ENCODE assay signal across 15 cellular contexts in genomic region chr6:142306736-142307135, GRCh38. TPM values are rescaled to one million over a fixed set of nuclear protein-coding genes. Genes with fewer than 3 reads are reported as not detected.
"Had no signal": no experiment of that assay in that cellular context is flagged by ENCODE, and none has a peak within 500 bp of the region (broad histone marks: within the 10 kb centered on the region; RNA-seq: fewer than 3 reads in every experiment).

No MANE protein-coding gene starts in this region.

- H3K27ac ChIP-seq: cardiac muscle cell, left ventricle myocardium inferior, prostate gland, transverse colon had no signal

- DNase-seq: activated CD4-positive, alpha-beta T cell treated with anti-CD3 and anti-CD28 coated beads, Interleukin-2, amount 50 U/mL, for 48 hours; activated naive CD4-positive, alpha-beta T cell treated with anti-CD3 and anti-CD28 coated beads, Interleukin-2, amount 10 ng/mL, durations not matched to agents 7 days and 5 days; activated T-cell treated with anti-CD3 and anti-CD28 coated beads, Interleukin-2, amount 50 U/mL, for 1 hour; hypothalamus; left ventricle myocardium inferior; occipital lobe; right cardiac atrium; small intestine; stimulated activated CD4-positive, alpha-beta T cell treated with anti-CD3 and anti-CD28 coated beads, Interleukin-4, amount 100 ng/mL, for 4 hours; stimulated activated naive CD8-positive, alpha-beta T cell treated with anti-CD3 and anti-CD28 coated beads, Interleukin-15, Interleukin-2, amounts not matched to agents 100 U/mL and 50 U/mL, for 24 hours; transverse colon had no signal

- H3K4me3 ChIP-seq: cardiac muscle cell, left ventricle myocardium inferior, prostate gland, transverse colon had no signal

- H3K36me3 ChIP-seq: cardiac muscle cell, left ventricle myocardium inferior, prostate gland, transverse colon had no signal

- ATAC-seq: activated CD4-positive, CD25-positive, alpha-beta regulatory T cell treated with anti-CD3 and anti-CD28 coated beads, Interleukin-2, amount 50 U/mL, for 24 hours; natural killer cell treated with Interleukin-12 subunit alpha and Interleukin-12 subunit beta and Interleukin-15 and Interleukin-18, amount 100 ng/mL, for 72 hours; right cardiac atrium; stimulated activated naive CD8-positive, alpha-beta T cell treated with anti-CD3 and anti-CD28 coated beads, Interleukin-15, Interleukin-2, amounts not matched to agents 100 U/mL and 50 U/mL, for 24 hours had no signal

- H3K9me3 ChIP-seq: left ventricle myocardium inferior, prostate gland, transverse colon had no signal

- H3K4me1 ChIP-seq: prostate gland had no signal

- H3K27me3 ChIP-seq: transverse colon had no signal

- FAIRE-seq: small intestine had no signal

RNA-seq across cellular contexts. Expression of gene ADGRG6, which starts 4.9 kb away (rescaled TPM):
- total RNA-seq: natural killer cell treated with Interleukin-12 subunit alpha and Interleukin-12 subunit beta and Interleukin-15 and Interleukin-18, amount 100 ng/mL, for 72 hours had no signal
